1 cellular context compared by ENCODE assay signal in the genomic region with DNA sequence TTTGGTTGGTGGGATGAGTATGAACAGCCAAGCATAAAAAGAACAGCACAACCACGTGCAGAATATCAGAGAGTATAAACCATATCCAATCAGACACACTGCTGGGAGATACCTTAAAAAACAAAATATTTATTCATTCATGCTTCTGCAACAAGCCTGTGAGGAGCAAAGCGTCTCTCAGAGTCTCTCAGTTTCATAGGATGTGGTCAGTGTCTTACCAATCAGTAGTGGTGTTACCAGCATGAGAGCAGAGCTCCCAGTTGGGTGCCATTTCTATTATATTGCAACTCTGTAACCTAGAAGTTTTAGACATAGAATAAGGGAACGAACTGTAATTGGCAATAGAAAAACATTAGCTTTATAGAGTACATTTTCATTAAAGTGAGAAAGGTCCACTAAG.
TF ChIP-seq lines count a peak whose summit lies in the region.

No MANE protein-coding gene starts in this region.

TF ChIP-seq in endothelial cell of umbilical vein, 7 proteins besides CTCF, POLR2A, EP300 and RAD21:
- TF ChIP-seq MYC (IDR thresholded peaks at IDR 0.05; ENCODE audit: low read depth, low read length) (no peak), POLR2AphosphoS5 (IDR thresholded peaks at IDR 0.05; ENCODE audit: insufficient read depth, low read depth, low read length) (no peak), FOS (IDR thresholded peaks at IDR 0.05; ENCODE audit: borderline replicate concordance, insufficient read depth, low read length) (no peak), EZH2 (IDR thresholded peaks at IDR 0.05; ENCODE audit: borderline replicate concordance, low read depth, low read length, severe bottlenecking) (no peak), GATA2 (IDR thresholded peaks at IDR 0.05; ENCODE audit: insufficient read depth, insufficient read length, low read depth, low read length) (no peak), JUN (IDR thresholded peaks at IDR 0.05; ENCODE audit: borderline replicate concordance, insufficient read depth, insufficient read length, low read depth) (no peak)
- TF ChIP-seq, protein P1, sequence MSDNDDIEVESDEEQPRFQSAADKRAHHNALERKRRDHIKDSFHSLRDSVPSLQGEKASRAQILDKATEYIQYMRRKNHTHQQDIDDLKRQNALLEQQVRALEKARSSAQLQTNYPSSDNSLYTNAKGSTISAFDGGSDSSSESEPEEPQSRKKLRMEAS (IDR thresholded peaks at IDR 0.05; ENCODE audit: insufficient read depth, insufficient read length), result no peak
TF ChIP-seq in endothelial cell of umbilical vein: peak in this region for 0.
